Comparison of ENCODE assay signal across 20 cellular contexts in the genomic region with DNA sequence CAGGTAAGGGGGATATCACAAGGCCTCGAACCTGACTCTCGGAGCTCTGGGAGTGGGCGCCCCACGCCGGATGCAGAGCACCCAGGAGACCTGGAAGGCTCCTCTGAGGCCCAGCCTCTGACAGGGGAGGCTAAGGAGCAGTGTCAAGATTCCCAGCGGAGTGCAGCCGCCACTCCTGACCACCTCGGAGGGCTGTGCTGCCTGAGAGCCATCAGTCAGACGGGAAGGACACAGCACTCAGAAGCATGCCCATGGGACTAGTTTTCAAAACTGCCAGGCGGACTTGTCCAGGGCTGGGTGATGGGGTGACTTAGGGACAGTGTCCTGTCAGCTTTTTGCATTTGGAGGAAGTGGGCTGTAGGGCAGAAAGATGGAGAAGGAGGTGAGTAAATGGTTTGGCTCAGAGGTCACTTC. TPM values are rescaled to one million over a fixed set of nuclear protein-coding genes. Genes with fewer than 3 reads are reported as not detected.
DNase-seq lines count a peak whose midpoint lies in the region; ATAC-seq, FAIRE-seq and TF ChIP-seq lines count a peak whose summit lies in the region.
"Had no signal": no experiment of that assay in that cellular context is flagged by ENCODE, and none has a peak within 500 bp of the region (broad histone marks: within the 10 kb centered on the region; RNA-seq: fewer than 3 reads in every experiment).

No MANE protein-coding gene starts in this region.

- FAIRE-seq in kidney (lab: Jason Lieb, UNC) = no peak
- no peak for FAIRE-seq in GM12892 (lab: Jason Lieb, UNC)
- FAIRE-seq: G401.6 had no signal

- peaks cover 19% of the 10 kb centered on the region for H3K4me1 Mint-ChIP-seq in stimulated activated effector memory CD8-positive, alpha-beta T cell treated with anti-CD3 and anti-CD28 coated beads, Interleukin-12 subunit alpha, Interleukin-12 subunit beta, amount 100 ng/mL, for 72 hours

- H3K36me3 Mint-ChIP-seq in stimulated activated effector memory CD8-positive, alpha-beta T cell treated with anti-CD3 and anti-CD28 coated beads, Interleukin-12 subunit alpha, Interleukin-12 subunit beta, amount 100 ng/mL, for 72 hours = no peaks in the 10 kb centered on the region

- no peaks in the 10 kb centered on the region for H3K27me3 ChIP-seq in Peyer's patch
- H3K27me3 ChIP-seq: cardiac muscle cell, spleen, thyroid gland had no signal

- H3K4me1 ChIP-seq in Peyer's patch (peaks cover 0 to 11% (median 2%) of the 10 kb centered on the region in 4 donors), kidney (ENCODE audit: control insufficient read depth in 1 of 2, insufficient read depth in 1 of 2, low read depth in 1 of 2, low read length in 2 of 2) (peaks cover 0 to 2% of the 10 kb centered on the region in 2 donors)
- H3K4me1 ChIP-seq: prostate gland, thyroid gland had no signal

- H3K27ac Mint-ChIP-seq in stimulated activated effector memory CD8-positive, alpha-beta T cell treated with anti-CD3 and anti-CD28 coated beads, Interleukin-12 subunit alpha, Interleukin-12 subunit beta, amount 100 ng/mL, for 72 hours = peak overlapping the region; percentile 91
- H3K27ac Mint-ChIP-seq: activated T-helper 1 cell treated with anti-CD3 and anti-CD28 coated beads, Interleukin-12 subunit alpha, Interleukin-12 subunit beta, Interleukin-2, Interleukin-4 antibody, amounts not matched to agents 30 ng/mL and 10 ng/mL and 1 ng/mL, durations not matched to agents 14 hours and 24 hours and 36 hours had no signal

- intact Hi-C loops in kidney (cut with DNase I) = no loop called here

- no peak overlapping the region for H3K4me3 Mint-ChIP-seq in stimulated activated effector memory CD8-positive, alpha-beta T cell treated with anti-CD3 and anti-CD28 coated beads, Interleukin-12 subunit alpha, Interleukin-12 subunit beta, amount 100 ng/mL, for 72 hours
- H3K4me3 Mint-ChIP-seq: activated T-helper 1 cell treated with anti-CD3 and anti-CD28 coated beads, Interleukin-12 subunit alpha, Interleukin-12 subunit beta, Interleukin-2, Interleukin-4 antibody, amounts not matched to agents 30 ng/mL and 10 ng/mL and 1 ng/mL, durations not matched to agents 14 hours and 24 hours and 36 hours had no signal

- TF ChIP-seq POLR2A in Peyer's patch (IDR thresholded peaks at IDR 0.05) = no peak
- no peak for TF ChIP-seq POLR2A in GM12892 (IDR thresholded peaks at IDR 0.05; ENCODE audit: low read depth, low read length)

- DNase-seq in SKM-1 treated with dmso at 0.1 percent for 144 hours (lab: John Stamatoyannopoulos, UW; ENCODE audit: unreplicated experiment) (peak; percentile 29), SKM-1 (lab: John Stamatoyannopoulos, UW; ENCODE audit: unreplicated experiment) (no peak), Peyer's patch (peak in 2 of 3 donors; percentile 27 to 44), kidney (peak; percentile 69), NCI-H2196 (lab: John Stamatoyannopoulos, UW; ENCODE audit: unreplicated experiment) (no peak), GM12892 (ENCODE audit: insufficient read length) (no peak)
- no peak for DNase-seq in stimulated activated effector memory CD8-positive, alpha-beta T cell treated with anti-CD3 and anti-CD28 coated beads, Interleukin-12 subunit alpha, Interleukin-12 subunit beta, amount 100 ng/mL, for 72 hours (ENCODE audit: low spot score in 2 of 2)
- no peak for DNase-seq in stimulated activated CD4-positive, alpha-beta T cell treated with anti-CD3 and anti-CD28 coated beads, Interleukin-12 subunit alpha, Interleukin-12 subunit beta, amount 100 ng/mL, for 4 hours
- DNase-seq: DMS 273 treated with DMSO at 0.1 percent for 48 hours, NCI-H1436, RPMI8226, spleen, thyroid gland, WERI-Rb-1 had no signal

- H3K9ac ChIP-seq in kidney (ENCODE audit: low read length in 2 of 2) = no peak overlapping the region

- H3K9me3 Mint-ChIP-seq in stimulated activated effector memory CD8-positive, alpha-beta T cell treated with anti-CD3 and anti-CD28 coated beads, Interleukin-12 subunit alpha, Interleukin-12 subunit beta, amount 100 ng/mL, for 72 hours = no peaks in the 10 kb centered on the region
- H3K9me3 Mint-ChIP-seq: activated T-helper 1 cell treated with anti-CD3 and anti-CD28 coated beads, Interleukin-12 subunit alpha, Interleukin-12 subunit beta, Interleukin-2, Interleukin-4 antibody, amounts not matched to agents 30 ng/mL and 10 ng/mL and 1 ng/mL, durations not matched to agents 14 hours and 24 hours and 36 hours had no signal

- no peak overlapping the region for H3K4me3 ChIP-seq in Peyer's patch
- no peak overlapping the region for H3K4me3 ChIP-seq in kidney (ENCODE audit: low read length in 2 of 2)
- H3K4me3 ChIP-seq: cardiac muscle cell, prostate gland, spleen, thyroid gland had no signal

- H3K27ac ChIP-seq in Peyer's patch (no peak overlapping the region), kidney (ENCODE audit: low read depth in 2 of 2, low read length in 2 of 2) (no peak overlapping the region)
- H3K27ac ChIP-seq: cardiac muscle cell, prostate gland, thyroid gland, WERI-Rb-1 had no signal

- H3K9me3 ChIP-seq in Peyer's patch (no peaks in the 10 kb centered on the region), kidney (ENCODE audit: control insufficient read depth in 1 of 2, low read length in 2 of 2) (no peaks in the 10 kb centered on the region)
- H3K9me3 ChIP-seq: prostate gland, spleen, thyroid gland had no signal

- H3K36me3 ChIP-seq in Peyer's patch = peaks cover 0 to 7% (median 0%) of the 10 kb centered on the region in 3 donors
- H3K36me3 ChIP-seq in kidney (ENCODE audit: control insufficient read depth in 1 of 2, insufficient read depth in 2 of 2, low read length in 2 of 2) = peaks cover 0 to 2% of the 10 kb centered on the region in 2 donors
- H3K36me3 ChIP-seq: cardiac muscle cell, prostate gland, WERI-Rb-1 had no signal

- ATAC-seq in stimulated activated effector memory CD8-positive, alpha-beta T cell treated with anti-CD3 and anti-CD28 coated beads, Interleukin-12 subunit alpha, Interleukin-12 subunit beta, amount 100 ng/mL, for 72 hours = no peak
- ATAC-seq: esophagus mucosa had no signal

- TF ChIP-seq CTCF in Peyer's patch (IDR thresholded peaks at IDR 0.05) (no peak), kidney (IDR thresholded peaks at IDR 0.05; ENCODE audit: borderline replicate concordance, extremely low read depth, insufficient read depth) (no peak)

RNA-seq across cellular contexts. Expression of gene B3GNT7, which starts 34.6 kb away (rescaled TPM):
- total RNA-seq in Peyer's patch (100 to 1,000 TPM in 2 of 4 donors, 10 to 100 TPM in 1, 1 to 10 TPM in 1; 9.9 to 154 (median 90.3) TPM), kidney (9.3 TPM)
- polyA plus RNA-seq in kidney (ENCODE audit: insufficient read depth, low read depth, low replicate concordance) = 2.4 TPM
- polyA plus RNA-seq in GM12892 (2012; ENCODE audit: missing spikeins) = 1.5 TPM
- total RNA-seq: A172; activated T-helper 1 cell treated with anti-CD3 and anti-CD28 coated beads, Interleukin-12 subunit alpha, Interleukin-12 subunit beta, Interleukin-2, Interleukin-4 antibody, amounts not matched to agents 30 ng/mL and 10 ng/mL and 1 ng/mL, durations not matched to agents 14 hours and 24 hours and 36 hours had no signal

Comparison
In these comparisons a context has a peak if more than half of its experiments do, and no peak if none do; other contexts are left out.
1. DNase-seq: peak in SKM-1 treated with dmso at 0.1 percent for 144 hours (single experiment), Peyer's patch (2 of 3) and kidney (single experiment); none in SKM-1 (single experiment), stimulated activated effector memory CD8-positive, alpha-beta T cell treated with anti-CD3 and anti-CD28 coated beads, Interleukin-12 subunit alpha, Interleukin-12 subunit beta, amount 100 ng/mL, for 72 hours (0 of 2), NCI-H2196 (single experiment), stimulated activated CD4-positive, alpha-beta T cell treated with anti-CD3 and anti-CD28 coated beads, Interleukin-12 subunit alpha, Interleukin-12 subunit beta, amount 100 ng/mL, for 4 hours (single experiment) and GM12892 (single experiment).